In genomic region chr3:129181834-129182233, GRCh38 we compare ENCODE assay signal across 1 cellular context.
TF ChIP-seq lines count a peak whose summit lies in the region.

No MANE protein-coding gene starts in this region.

TF ChIP-seq in HepG2, 621 proteins besides CTCF, POLR2A, EP300 and RAD21:
- no peak for TF ChIP-seq ZNF598 (CRISPR knock-in tag; IDR thresholded peaks at IDR 0.05; ENCODE audit: borderline replicate concordance)
- no peak for TF ChIP-seq ZNF235 (CRISPR knock-in tag; IDR thresholded peaks at IDR 0.05; ENCODE audit: borderline replicate concordance)
- TF ChIP-seq ZNF276 (CRISPR knock-in tag; IDR thresholded peaks at IDR 0.05; ENCODE audit: low read depth) = no peak
- TF ChIP-seq ZBTB49 (CRISPR knock-in tag; IDR thresholded peaks at IDR 0.05; ENCODE audit: borderline replicate concordance) = no peak
- no peak for TF ChIP-seq PHF20 (CRISPR knock-in tag; IDR thresholded peaks at IDR 0.05)
- TF ChIP-seq ZSCAN20 (CRISPR knock-in tag; IDR thresholded peaks at IDR 0.05; ENCODE audit: borderline replicate concordance) = no peak
- TF ChIP-seq ZNF850 (CRISPR knock-in tag; conservative IDR thresholded peaks at IDR 0.05) = no peak
- TF ChIP-seq ZNF142 (CRISPR knock-in tag; IDR thresholded peaks at IDR 0.05) = no peak
- TF ChIP-seq PRDM15 (CRISPR knock-in tag; IDR thresholded peaks at IDR 0.05) = no peak
- TF ChIP-seq MXD4 (CRISPR knock-in tag; IDR thresholded peaks at IDR 0.05) = no peak
- no peak for TF ChIP-seq HNRNPL (IDR thresholded peaks at IDR 0.05; ENCODE audit: low read depth, low read length)
- no peak for TF ChIP-seq HHEX (CRISPR knock-in tag; IDR thresholded peaks at IDR 0.05)
- TF ChIP-seq ZSCAN29 (CRISPR knock-in tag; conservative IDR thresholded peaks at IDR 0.05) = no peak
- no peak for TF ChIP-seq ZFP62 (CRISPR knock-in tag; IDR thresholded peaks at IDR 0.05)
- TF ChIP-seq ZNF263 (CRISPR knock-in tag; IDR thresholded peaks at IDR 0.05) = no peak
- TF ChIP-seq MED1 (CRISPR knock-in tag; IDR thresholded peaks at IDR 0.05) = no peak
- TF ChIP-seq HCFC1 (IDR thresholded peaks at IDR 0.05; ENCODE audit: low read depth, low read length) = no peak
- TF ChIP-seq ZNF30 (CRISPR knock-in tag; IDR thresholded peaks at IDR 0.05) = no peak
- TF ChIP-seq RCOR2 (CRISPR knock-in tag; IDR thresholded peaks at IDR 0.05) = no peak
